In genomic region chr6:29705389-29706231, GRCh38 we compare ENCODE assay signal across 8 cellular contexts. TPM values are rescaled to one million over a fixed set of nuclear protein-coding genes. Genes with fewer than 3 reads are reported as not detected.
A peak's percentile ranks its signal among the peaks of the same experiment; 100 is the strongest.
DNase-seq lines count a peak whose midpoint lies in the region; ATAC-seq, FAIRE-seq and TF ChIP-seq lines count a peak whose summit lies in the region.

No MANE protein-coding gene starts in this region.

- no peak overlapping the region for H2AFZ ChIP-seq in H1 (ENCODE audit: low read length)

- no peak overlapping the region for H3K4me3 ChIP-seq in H1 (ENCODE audit: extremely low read depth in 1 of 4, insufficient read depth in 2 of 4, low read depth in 3 of 4, low read length in 4 of 4)

- peak; percentile 67 for TF ChIP-seq CTCF in 22Rv1 (IDR thresholded peaks at IDR 0.05)
- peak in 2 of 3 experiments; percentile 65 to 72; a peak in 3 of 4 replicates for TF ChIP-seq CTCF in H1 (IDR thresholded peaks at IDR 0.05; ENCODE audit: control extremely low read depth in 1 of 3, insufficient read depth in 1 of 3, low read depth in 1 of 3, low read length in 3 of 3)

- H2BK5ac ChIP-seq in H1 (ENCODE audit: low read depth, low read length): no peak overlapping the region

- no peaks in the 10 kb centered on the region for H3K79me1 ChIP-seq in H1 (ENCODE audit: low read depth, low read length)

- no peak overlapping the region for H3K56ac ChIP-seq in H1 (replicated peaks; ENCODE audit: insufficient read length, low read depth, low read length)

- no peak overlapping the region for H2BK12ac ChIP-seq in H1 (ENCODE audit: low read depth, low read length)

- TF ChIP-seq POLR2A in H1 (IDR thresholded peaks at IDR 0.05; ENCODE audit: control extremely low read depth in 1 of 2, low read depth in 2 of 2, low read length in 2 of 2): no peak

- H3K23ac ChIP-seq in H1 (ENCODE audit: insufficient read length): no peak overlapping the region

- H3K4ac ChIP-seq in H1 (replicated peaks; ENCODE audit: insufficient read length, low read depth, low read length): no peak overlapping the region

- H3K36me3 ChIP-seq in H1 (ENCODE audit: control insufficient read depth in 2 of 4, insufficient read depth in 4 of 4, low read length in 3 of 4): no peaks in the 10 kb centered on the region

- no peak overlapping the region for H4K8ac ChIP-seq in H1 (ENCODE audit: extremely low read depth, insufficient read depth, low read length)

- no peak for TF ChIP-seq EP300 in H1 (IDR thresholded peaks at IDR 0.05; ENCODE audit: borderline replicate concordance in 1 of 2, low read depth in 2 of 2, low read length in 2 of 2)

- H3K9ac ChIP-seq in H1 (replicated peaks in 1 of 4; ENCODE audit: extremely low read depth in 1 of 4, low read depth in 3 of 4, low read length in 3 of 4): no peak overlapping the region

- no peak overlapping the region for H3K14ac ChIP-seq in H1 (ENCODE audit: insufficient read length)

- H4K20me1 ChIP-seq in H1 (replicated peaks in 1 of 2; ENCODE audit: control insufficient read depth in 1 of 2, insufficient read depth in 2 of 2, low read length in 2 of 2): no peaks in the 10 kb centered on the region

- CTCF ChIA-PET in H1 (lab: Charles Lee; ENCODE audit: partially characterized antibody): interaction anchor here (0.5 to 3.0 kb wide), 26 partner anchors 9 to 172 kb away, joined by 3 to 21 read pairs (median 4); no protein-coding TSS in a partner anchor

- ATAC-seq in GM18907 (IDR thresholded peaks at IDR 0.05; ENCODE audit: unreplicated experiment): no peak

- peak; percentile 87 to 89 for TF ChIP-seq RAD21 in H1 (IDR thresholded peaks at IDR 0.05 in 1 of 2, conservative IDR thresholded peaks at IDR 0.05 in 1 of 2; ENCODE audit: low read depth in 2 of 2, low read length in 2 of 2)

- H3K23me2 ChIP-seq in H1 (ENCODE audit: low read depth, low read length): peaks cover 2% of the 10 kb centered on the region; the same call in 1 of the 2 replicates

- DNase-seq in G401 (ENCODE audit: low spot score) (peak; percentile 87), NCI-H69 (lab: John Stamatoyannopoulos, UW) (peak; percentile 44), H1 (ENCODE audit: low read depth in 1 of 2, low spot score in 2 of 2) (peak in 1 of 2 experiments; percentile 52), midbrain (lab: John Stamatoyannopoulos, UW) (peak; percentile 60), NCI-H187 treated with DMSO at 0.1 percent for 48 hours (lab: John Stamatoyannopoulos, UW) (no peak), KG1 (lab: John Stamatoyannopoulos, UW) (no peak)

- FAIRE-seq in H1 (lab: Jason Lieb, UNC): peak; percentile 82

- H3K27me3 ChIP-seq in H1 (replicated peaks in 1 of 4; ENCODE audit: control insufficient read depth in 3 of 4, extremely low read depth in 1 of 4, insufficient read depth in 3 of 4, low read length in 3 of 4): no peaks in the 10 kb centered on the region

- 0 out of 2 replicates have a peak overlapping the region, but pooled peaks have one; percentile 32 for H2BK15ac ChIP-seq in H1 (ENCODE audit: low read length)

- no peak overlapping the region for H3K4me2 ChIP-seq in H1 (ENCODE audit: insufficient read depth in 1 of 2, low read depth in 2 of 2, low read length in 2 of 2)

- no peak overlapping the region for H2AK5ac ChIP-seq in H1 (ENCODE audit: low read depth, low read length)

- WGBS in H1 (ENCODE audit: extremely low coverage in 1 of 2, insufficient coverage in 1 of 2, insufficient read length in 1 of 2, insufficient replicate concordance in 2 of 2, low coverage in 1 of 2, low lambda C conversion rate in 2 of 2, missing lambda C conversion rate in 1 of 2), 2 experiments: 54% methylated on average over 10 of the region's 10 CpGs; no CpG with 5 or more reads in 1 of the 2 experiments

- POLR2A ChIA-PET in H1 (lab: Charles Lee; ENCODE audit: partially characterized antibody): no interaction called here

- in situ Hi-C loops in G401 (cut with HindIII; ENCODE audit: low sequenced_read_pairs): no loop called here

- H4K91ac ChIP-seq in H1 (replicated peaks; ENCODE audit: insufficient read length, low read length): no peak overlapping the region

- no peak overlapping the region for H2BK20ac ChIP-seq in H1 (ENCODE audit: low read length)

- no peaks in the 10 kb centered on the region for H3K9me3 ChIP-seq in H1 (ENCODE audit: insufficient read depth in 2 of 2, low read depth in 1 of 2, low read length in 1 of 2)

- H4K5ac ChIP-seq in H1 (ENCODE audit: insufficient read length, low read depth, low read length): no peak overlapping the region

- H3K27ac ChIP-seq in 22Rv1: no peak overlapping the region
- no peak overlapping the region for H3K27ac ChIP-seq in H1 (ENCODE audit: low read depth, low read length)

- H2BK120ac ChIP-seq in H1 (replicated peaks; ENCODE audit: low read depth, low read length): no peak overlapping the region

- H3K4me1 ChIP-seq in H1 (replicated peaks in 1 of 4; ENCODE audit: control insufficient read depth in 3 of 4, insufficient read depth in 4 of 4, low read length in 3 of 4): no peaks in the 10 kb centered on the region; a peak in 1 of 7 replicates

- H3K18ac ChIP-seq in H1 (ENCODE audit: extremely low read depth, low read length): no peak overlapping the region

- H3K79me2 ChIP-seq in H1 (ENCODE audit: control insufficient read depth in 1 of 2, insufficient read depth in 2 of 2, low read length in 2 of 2): no peaks in the 10 kb centered on the region

TF ChIP-seq in H1, 55 proteins besides CTCF, POLR2A, EP300 and RAD21:
- TF ChIP-seq RFX5 (IDR thresholded peaks at IDR 0.05; ENCODE audit: borderline replicate concordance, low read depth, low read length) (no peak), EGR1 (IDR thresholded peaks at IDR 0.05; ENCODE audit: borderline replicate concordance, low read depth, low read length) (0 out of 2 replicates have a peak, but pooled peaks have one; percentile 12)

RNA-seq across cellular contexts. Expression of gene HLA-F, which starts 17.6 kb away (rescaled TPM):
- not detected in 2 replicates for total RNA-seq in G401 (2014; rRNA removed; shearing (Covaris generic))
- total RNA-seq in H1 (2021; fragmentation: NEBNext Ultra II Directional; extraction: Animal tissue kit (Norgen Biotek cat#: 25700)): 6.5 and 9.6 TPM in 2 replicates
- 8.9 and 11.7 TPM in 2 replicates for polyA plus RNA-seq in H1 (2011; rRNA removed)
- 13.2 TPM for polyA plus RNA-seq in H1 (2011; cell fraction: cytosol; rRNA removed)
- polyA plus RNA-seq in H1 (2011; cell fraction: nucleus; rRNA removed): 32.8 TPM
- 7.1 to 15.9 TPM (median 12.2 TPM) in 4 replicates for polyA plus RNA-seq in H1 (2012, experiment 1 of 2)
- 9.8 TPM for polyA plus RNA-seq in H1 (2012, experiment 2 of 2)
- 21.2 TPM for polyA plus RNA-seq in H1 (2013, experiment 1 of 2)
- polyA plus RNA-seq in H1 (2013, experiment 2 of 2): 21.4 TPM
- 3.5 and 4.5 TPM in 2 replicates for polyA minus RNA-seq in H1 (2011; rRNA and poly(A)+ RNA removed)
- polyA minus RNA-seq in H1 (2011; cell fraction: cytosol; rRNA and poly(A)+ RNA removed): not detected
- polyA minus RNA-seq in H1 (2011; cell fraction: nucleus; rRNA and poly(A)+ RNA removed): 7.2 TPM

RNA-seq across cellular contexts. Expression of gene ZFP57, which starts 24.7 kb away (rescaled TPM):
- total RNA-seq in G401 (2014; rRNA removed; shearing (Covaris generic)): not detected in 2 replicates
- 1.2 TPM in 2 replicates for total RNA-seq in H1 (2021; fragmentation: NEBNext Ultra II Directional; extraction: Animal tissue kit (Norgen Biotek cat#: 25700))
- 0.85 and 1.0 TPM in 2 replicates for polyA plus RNA-seq in H1 (2011; rRNA removed)
- 1.4 TPM for polyA plus RNA-seq in H1 (2011; cell fraction: cytosol; rRNA removed)
- polyA plus RNA-seq in H1 (2011; cell fraction: nucleus; rRNA removed): 1.7 TPM
- 0.64 to 1.1 TPM (median 0.75 TPM) in 4 replicates for polyA plus RNA-seq in H1 (2012, experiment 1 of 2)
- 0.43 TPM for polyA plus RNA-seq in H1 (2012, experiment 2 of 2)
- 0.63 TPM for polyA plus RNA-seq in H1 (2013, experiment 1 of 2)
- 0.68 TPM for polyA plus RNA-seq in H1 (2013, experiment 2 of 2)
- 0.63 and 0.98 TPM in 2 replicates for polyA minus RNA-seq in H1 (2011; rRNA and poly(A)+ RNA removed)
- polyA minus RNA-seq in H1 (2011; cell fraction: cytosol; rRNA and poly(A)+ RNA removed): 0.73 TPM
- polyA minus RNA-seq in H1 (2011; cell fraction: nucleus; rRNA and poly(A)+ RNA removed): 0.50 TPM

RNA-seq across cellular contexts. Expression of gene MOG, which starts 48.7 kb away (rescaled TPM):
- total RNA-seq in G401 (2014; rRNA removed; shearing (Covaris generic)): not detected in 2 replicates
- total RNA-seq in H1 (2021; fragmentation: NEBNext Ultra II Directional; extraction: Animal tissue kit (Norgen Biotek cat#: 25700)): 0.31 and 0.86 TPM in 2 replicates
- polyA plus RNA-seq in H1 (2011; rRNA removed): 0.17 and 0.19 TPM in 2 replicates
- polyA plus RNA-seq in H1 (2011; cell fraction: cytosol; rRNA removed): 0.43 TPM
- 0.36 TPM for polyA plus RNA-seq in H1 (2011; cell fraction: nucleus; rRNA removed)
- 0.19 to 0.36 TPM (median 0.33 TPM) in 4 replicates for polyA plus RNA-seq in H1 (2012, experiment 1 of 2)
- polyA plus RNA-seq in H1 (2012, experiment 2 of 2): 0.28 TPM
- 0.26 TPM for polyA plus RNA-seq in H1 (2013, experiment 1 of 2)
- 0.35 TPM for polyA plus RNA-seq in H1 (2013, experiment 2 of 2)
- polyA minus RNA-seq in H1 (2011; rRNA and poly(A)+ RNA removed): 0.07 and 0.47 TPM in 2 replicates
- polyA minus RNA-seq in H1 (2011; cell fraction: cytosol; rRNA and poly(A)+ RNA removed): not detected
- polyA minus RNA-seq in H1 (2011; cell fraction: nucleus; rRNA and poly(A)+ RNA removed): 1.6 TPM

Comparison
In these comparisons a context has a peak if more than half of its experiments do, and no peak if none do; other contexts are left out.
1. DNase-seq: peak in G401 (single experiment), NCI-H69 (single experiment) and midbrain (single experiment); none in NCI-H187 treated with DMSO at 0.1 percent for 48 hours (single experiment) and KG1 (single experiment).